In genomic region chr14:102929349-102930137, GRCh38 we compare ENCODE assay signal across 9 cellular contexts. TPM values are rescaled to one million over a fixed set of nuclear protein-coding genes. Genes with fewer than 3 reads are reported as not detected.
DNase-seq lines count a peak whose midpoint lies in the region; ATAC-seq and TF ChIP-seq lines count a peak whose summit lies in the region.
"Had no signal": no experiment of that assay in that cellular context is flagged by ENCODE, and none has a peak within 500 bp of the region (broad histone marks: within the 10 kb centered on the region; RNA-seq: fewer than 3 reads in every experiment).

No MANE protein-coding gene starts in this region.

- peak overlapping the region; percentile 88 for H3K9ac ChIP-seq in neuronal stem cell (ENCODE audit: low read depth, low read length, poor library complexity)

- peak overlapping the region; percentile 98 for H3K18ac ChIP-seq in neuronal stem cell (ENCODE audit: low read length)

- intact Hi-C loops in left ventricle myocardium superior (cut with micrococcal nuclease), result no loop called here

- POLR2A ChIA-PET in AG04449 (lab: Yijun Ruan, JAX), result no interaction called here

- peak overlapping the region; percentile 96 for H2AFZ ChIP-seq in neuronal stem cell (ENCODE audit: low read length)

- peak overlapping the region; percentile 47 for H2BK120ac ChIP-seq in neuronal stem cell (ENCODE audit: low read depth, low read length)

- CTCF ChIA-PET in AG04449 (lab: Yijun Ruan, JAX), result no interaction called here

- DNase-seq in AG04449 (ENCODE audit: low read depth, low spot score) (no peak), Peyer's patch (peak in 1 of 3 donors; percentile 66), left ventricle myocardium superior (peak; percentile 30), neuronal stem cell (ENCODE audit: low spot score) (no peak), NCI-H748 treated with DMSO at 0.1 percent for 48 hours (lab: John Stamatoyannopoulos, UW) (no peak)
- DNase-seq in activated CD4-positive, alpha-beta T cell treated with anti-CD3 and anti-CD28 coated beads, Interleukin-2, amount 50 U/mL, for 4 hours, result no peak
- no peak for DNase-seq in stimulated activated CD4-positive, alpha-beta T cell treated with anti-CD3 and anti-CD28 coated beads, Interleukin-1b, Interleukin-23, amount 100 ng/mL, for 48 hours
- DNase-seq: activated CD4-positive, CD25-positive, alpha-beta regulatory T cell treated with anti-CD3 and anti-CD28 coated beads, Interleukin-2, amount 50 U/mL, for 72 hours had no signal

- H4K8ac ChIP-seq in neuronal stem cell (ENCODE audit: low read depth, low read length), result no peak overlapping the region

- H2BK12ac ChIP-seq in neuronal stem cell (ENCODE audit: low read length), result no peak overlapping the region

- H3K4me3 ChIP-seq in AG04449 (ENCODE audit: low read depth, low read length) (peak overlapping the region; percentile 49), Peyer's patch (peak overlapping the region; percentile 44 to 69 (median 60)), neuronal stem cell (ENCODE audit: low read length in 2 of 2) (peak overlapping the region; percentile 54 to 82)

- peak overlapping the region; percentile 81 for H2BK15ac ChIP-seq in neuronal stem cell (ENCODE audit: low read length)

- H3K27ac ChIP-seq in Peyer's patch (peak overlapping the region; percentile 7 to 97 (median 92)), neuronal stem cell (replicated peaks; ENCODE audit: low read length) (no peak overlapping the region)

- H2AK5ac ChIP-seq in neuronal stem cell (ENCODE audit: low read depth, low read length), result peak overlapping the region; percentile 99

- H3K27me3 ChIP-seq in Peyer's patch (peaks cover 0 to 23% of the 10 kb centered on the region in 2 donors), neuronal stem cell (ENCODE audit: control insufficient read depth in 3 of 3, insufficient read depth in 3 of 3, low read depth in 1 of 3, low read length in 3 of 3) (peaks cover 22 to 60% (median 34%) of the 10 kb centered on the region in 3 experiments)

- ATAC-seq in left ventricle myocardium superior (no peak), HG03520 (IDR thresholded peaks at IDR 0.05; ENCODE audit: unreplicated experiment) (no peak)

- H3K4ac ChIP-seq in neuronal stem cell (ENCODE audit: low read length), result peak overlapping the region; percentile 66

- no peak overlapping the region for H4K91ac ChIP-seq in neuronal stem cell (ENCODE audit: low read depth, low read length, poor library complexity)

- TF ChIP-seq POLR2A in Peyer's patch (IDR thresholded peaks at IDR 0.05), result no peak

- WGBS in neuronal stem cell (ENCODE audit: extremely low coverage in 2 of 2, insufficient read length in 2 of 2, insufficient replicate concordance in 1 of 2), 2 donors, result no CpG with 5 or more reads among the region's 77 CpGs

- peak overlapping the region; percentile 94 for H3K23ac ChIP-seq in neuronal stem cell (ENCODE audit: low read depth, low read length, poor library complexity)

- H2BK5ac ChIP-seq in neuronal stem cell (ENCODE audit: low read length), result peak overlapping the region; percentile 53

- H3K9me3 ChIP-seq in Peyer's patch, result no peaks in the 10 kb centered on the region
- H3K9me3 ChIP-seq in neuronal stem cell (replicated peaks in 1 of 2; ENCODE audit: control insufficient read depth in 2 of 2, insufficient read depth in 1 of 2, low read depth in 1 of 2, low read length in 2 of 2), result peaks cover 0 to 5% of the 10 kb centered on the region in 2 donors

- peaks cover 0 to 35% (median 25%) of the 10 kb centered on the region in 4 donors for H3K4me1 ChIP-seq in Peyer's patch
- H3K4me1 ChIP-seq in neuronal stem cell (ENCODE audit: control insufficient read depth in 2 of 2, insufficient read depth in 1 of 2, low read depth in 1 of 2, low read length in 2 of 2), result peaks cover 12 to 15% of the 10 kb centered on the region in 2 donors

- H3K36me3 ChIP-seq in Peyer's patch (peaks cover 0 to 20% (median 0%) of the 10 kb centered on the region in 3 donors), neuronal stem cell (replicated peaks in 1 of 2; ENCODE audit: control insufficient read depth in 2 of 2, insufficient read depth in 2 of 2, low read length in 2 of 2) (peaks cover 5 to 20% of the 10 kb centered on the region in 2 donors)

- H3K79me1 ChIP-seq in neuronal stem cell (ENCODE audit: low read depth, low read length), result peaks cover 8% of the 10 kb centered on the region

- peak overlapping the region; percentile 63 for H3K14ac ChIP-seq in neuronal stem cell (ENCODE audit: low read length)

- TF ChIP-seq CTCF in AG04449 (IDR thresholded peaks at IDR 0.05; ENCODE audit: insufficient read depth, low read length, missing control alignments) (no peak), Peyer's patch (IDR thresholded peaks at IDR 0.05) (peak in 1 of 6 experiments; percentile 5)

- H3K4me2 ChIP-seq in neuronal stem cell (ENCODE audit: insufficient read depth, low read length, poor library complexity, severe bottlenecking), result peak overlapping the region; percentile 89

RNA-seq across cellular contexts. Expression of gene AMN, which starts 7.1 kb away (rescaled TPM):
- 1,000 to 10,000 TPM in 1 of 4 donors, 100 to 1,000 TPM in 2, 10 to 100 TPM in 1; 89.1 to 1,110 (median 806) TPM for total RNA-seq in Peyer's patch
- total RNA-seq in left ventricle myocardium superior, result not detected
- polyA plus RNA-seq in neuronal stem cell (2013, experiment 1 of 2), result 0.46 TPM
- polyA plus RNA-seq in neuronal stem cell (2013, experiment 2 of 2), result 0.28 TPM

Comparison
In these comparisons a context has a peak if more than half of its experiments do, and no peak if none do; other contexts are left out.
1. RNA of gene AMN, which starts 7.1 kb away (total RNA-seq): 89.1 to 1,110 TPM in Peyer's patch; not detected in left ventricle myocardium superior (single experiment); every median in the first group is over 10 times any median in the second.
2. Peak in every context shown above with its lines, with median percentiles within 50 percentile points of each other: H3K4me3 ChIP-seq.